23 cellular contexts compared by ENCODE assay signal in genomic region chr4:104878936-104879335, GRCh38.
"Had no signal": no experiment of that assay in that cellular context is flagged by ENCODE, and none has a peak within 500 bp of the region (broad histone marks: within the 10 kb centered on the region; RNA-seq: fewer than 3 reads in every experiment).

No MANE protein-coding gene starts in this region.

- H3K27me3 ChIP-seq: colonic mucosa, gastrocnemius medialis, heart left ventricle, right atrium auricular region, tibial nerve, vagina had no signal

- H3K4me1 ChIP-seq: colonic mucosa, gastrocnemius medialis, heart left ventricle, left ventricle myocardium inferior, prostate gland, right atrium auricular region, vagina had no signal

- H3K27ac Mint-ChIP-seq: activated CD4-positive, alpha-beta memory T cell treated with anti-CD3 and anti-CD28 coated beads for 36 hours; WTC11 had no signal

- DNase-seq: activated CD4-positive, alpha-beta memory T cell treated with anti-CD3 and anti-CD28 coated beads for 36 hours; activated CD4-positive, alpha-beta T cell treated with anti-CD3 and anti-CD28 coated beads for 4 hours; activated CD8-positive, alpha-beta memory T cell treated with anti-CD3 and anti-CD28 coated beads, Interleukin-2, amount 50 U/mL, for 4 hours; activated effector memory CD4-positive, alpha-beta T cell treated with anti-CD3 and anti-CD28 coated beads, Interleukin-2, amount 50 U/mL, for 16 hours; activated T-cell treated with anti-CD3 and anti-CD28 coated beads, Interleukin-2, amount 50 U/mL, for 4 hours; aorta; colonic mucosa; gastrocnemius medialis; heart left ventricle; kidney; left ventricle myocardium inferior; midbrain; stimulated activated CD4-positive, alpha-beta T cell treated with anti-CD3 and anti-CD28 coated beads, Interleukin-12 subunit alpha, Interleukin-12 subunit beta, amount 100 ng/mL, for 4 hours; stimulated activated CD4-positive, alpha-beta T cell treated with anti-CD3 and anti-CD28 coated beads, Interleukin-1b, Interleukin-23, amount 100 ng/mL, for 48 hours; stimulated activated CD8-positive, alpha-beta memory T cell treated with anti-CD3 and anti-CD28 coated beads, Interleukin-4, amount 100 ng/mL, for 48 hours; stimulated activated naive CD4-positive, alpha-beta T cell had no signal

- H3K27ac ChIP-seq: colonic mucosa, gastrocnemius medialis, heart left ventricle, left ventricle myocardium inferior, prostate gland, right atrium auricular region, tibial nerve, vagina had no signal

- H3K9me3 ChIP-seq: colonic mucosa, gastrocnemius medialis, heart left ventricle, left ventricle myocardium inferior, prostate gland, right atrium auricular region, tibial nerve, vagina had no signal

- H3K4me3 Mint-ChIP-seq: activated CD4-positive, alpha-beta memory T cell treated with anti-CD3 and anti-CD28 coated beads for 36 hours; activated T-cell treated with anti-CD3 and anti-CD28 coated beads, Interleukin-2, amount 50 U/mL, for 4 hours; central memory CD8-positive, alpha-beta T cell; WTC11 had no signal

- H3K4me3 ChIP-seq: colonic mucosa, gastrocnemius medialis, heart left ventricle, left ventricle myocardium inferior, prostate gland, right atrium auricular region, vagina had no signal

- FAIRE-seq: kidney, TTC549 had no signal

- ATAC-seq: activated T-cell treated with anti-CD3 and anti-CD28 coated beads, Interleukin-2, amount 50 U/mL, for 4 hours; gastrocnemius medialis; heart left ventricle; WTC11 had no signal

- H3K27me3 Mint-ChIP-seq: central memory CD8-positive, alpha-beta T cell had no signal

- H3K36me3 Mint-ChIP-seq: activated CD4-positive, alpha-beta memory T cell treated with anti-CD3 and anti-CD28 coated beads for 36 hours; WTC11 had no signal

- H3K36me3 ChIP-seq: colonic mucosa, gastrocnemius medialis, heart left ventricle, left ventricle myocardium inferior, prostate gland, right atrium auricular region, tibial nerve, vagina had no signal

- H3K9me3 Mint-ChIP-seq: activated CD4-positive, alpha-beta memory T cell treated with anti-CD3 and anti-CD28 coated beads for 36 hours; activated T-cell treated with anti-CD3 and anti-CD28 coated beads, Interleukin-2, amount 50 U/mL, for 4 hours; WTC11 had no signal
